ENCODE assay signal across 11 cellular contexts in genomic region chr2:191318037-191318728, GRCh38.
DNase-seq lines count a peak whose midpoint lies in the region; ATAC-seq and TF ChIP-seq lines count a peak whose summit lies in the region.
"Had no signal": no experiment of that assay in that cellular context is flagged by ENCODE, and none has a peak within 500 bp of the region (broad histone marks: within the 10 kb centered on the region; RNA-seq: fewer than 3 reads in every experiment).

No MANE protein-coding gene starts in this region.

- peaks cover 3% of the 10 kb centered on the region for H3F3A ChIP-seq in Loucy (ENCODE audit: low read depth)

- intact Hi-C loops in A673 (cut with micrococcal nuclease; ENCODE audit: unreplicated experiment) (no loop called here), lower lobe of right lung (cut with DNase I) (no loop called here)

- H2AFZ ChIP-seq in Loucy (ENCODE audit: low read length) = no peak overlapping the region

- CTCF ChIA-PET in A673 (lab: Charles Lee) = interaction anchor here (0.6 kb wide), 1 partner anchor 234 kb away, joined by 3 read pairs; no protein-coding TSS in a partner anchor

- peaks cover 9% of the 10 kb centered on the region for H4K20me1 ChIP-seq in Loucy (ENCODE audit: insufficient read depth, low read length, poor library complexity, severe bottlenecking)

- H3K27ac ChIP-seq in A673 (ENCODE audit: low read depth, low read length, poor library complexity, severe bottlenecking) (no peak overlapping the region), lower lobe of right lung (peak overlapping the region; percentile 15)

- H3K4me3 ChIP-seq in A673 (ENCODE audit: low read depth, low read length, poor library complexity, severe bottlenecking) (no peak overlapping the region), Loucy (ENCODE audit: low read length, poor library complexity, severe bottlenecking) (no peak overlapping the region), lower lobe of right lung (no peak overlapping the region)
- H3K4me3 ChIP-seq: lung had no signal

- peaks cover 50% of the 10 kb centered on the region for H3K4me1 ChIP-seq in A673 (ENCODE audit: insufficient read depth, low read length, poor library complexity, severe bottlenecking)
- peaks cover 45% of the 10 kb centered on the region for H3K4me1 ChIP-seq in Loucy (ENCODE audit: insufficient read depth, low read length, poor library complexity, severe bottlenecking)
- H3K4me1 ChIP-seq in lower lobe of right lung = peaks cover 42% of the 10 kb centered on the region

- no peaks in the 10 kb centered on the region for H3K9me2 ChIP-seq in Loucy (replicated peaks; ENCODE audit: low read depth, low read length)

- POLR2A ChIA-PET in A673 (lab: Charles Lee; ENCODE audit: low non-redundant PET) = interaction anchor here (0.5 kb wide), 1 partner anchor 14 kb away, joined by 4 read pairs; no protein-coding TSS in a partner anchor

- no peak overlapping the region for H3K9ac ChIP-seq in Loucy (ENCODE audit: low read depth, low read length, poor library complexity, severe bottlenecking)

- ATAC-seq in lower lobe of right lung = peak; percentile 64 to 68
- ATAC-seq in GM21526 (IDR thresholded peaks at IDR 0.05; ENCODE audit: low FRiP score, unreplicated experiment) = no peak
- no peak for ATAC-seq in GM18511 (IDR thresholded peaks at IDR 0.05; ENCODE audit: unreplicated experiment)

- no peaks in the 10 kb centered on the region for H3K36me3 ChIP-seq in A673 (ENCODE audit: insufficient read depth, low read length, poor library complexity, severe bottlenecking)
- H3K36me3 ChIP-seq in Loucy (ENCODE audit: insufficient read depth, low read length) = no peaks in the 10 kb centered on the region
- H3K36me3 ChIP-seq in lower lobe of right lung = no peaks in the 10 kb centered on the region

- BruUV-seq in A673 (replicated peaks; lab: Mats Ljungman, UMichigan) = no TSS peak

- no peaks in the 10 kb centered on the region for H3K27me3 ChIP-seq in A673 (replicated peaks; ENCODE audit: insufficient read depth, low read depth, low read length, poor library complexity)
- H3K27me3 ChIP-seq in Loucy (ENCODE audit: insufficient read depth, low read length, poor library complexity, severe bottlenecking) = no peaks in the 10 kb centered on the region
- H3K27me3 ChIP-seq in lower lobe of right lung (ENCODE audit: low read depth) = no peaks in the 10 kb centered on the region

- H3K9me3 ChIP-seq in A673 (ENCODE audit: low read depth, low read length, poor library complexity, severe bottlenecking) = peaks cover under 1% of the 10 kb centered on the region
- no peaks in the 10 kb centered on the region for H3K9me3 ChIP-seq in Loucy (ENCODE audit: insufficient read depth, low read depth, low read length)
- H3K9me3 ChIP-seq in lower lobe of right lung = no peaks in the 10 kb centered on the region

- peaks cover 60% of the 10 kb centered on the region; the same call in 1 of the 2 replicates for H3K79me2 ChIP-seq in Loucy (ENCODE audit: insufficient read depth, low read length)

- TF ChIP-seq CTCF in A673 (conservative IDR thresholded peaks at IDR 0.05; ENCODE audit: low read depth, low read length) (no peak), Loucy (conservative IDR thresholded peaks at IDR 0.05; ENCODE audit: low read length) (no peak), lower lobe of right lung (IDR thresholded peaks at IDR 0.05) (no peak)

- H3K4me2 ChIP-seq in Loucy (ENCODE audit: low read depth, low read length, poor library complexity, severe bottlenecking) = peak overlapping the region; percentile 22

- DNase-seq in A673 (ENCODE audit: low spot score) = peak; percentile 25
- peak; percentile 10 to 54 for DNase-seq in dermis microvascular lymphatic vessel endothelial cell (ENCODE audit: low read depth in 2 of 2)
- DNase-seq in lower lobe of right lung = no peak
- DNase-seq in NCI-H2107 treated with DMSO at 0.1 percent for 48 hours (lab: John Stamatoyannopoulos, UW; ENCODE audit: unreplicated experiment) = no peak
- DNase-seq in stimulated activated CD8-positive, alpha-beta memory T cell treated with anti-CD3 and anti-CD28 coated beads, Interleukin-4, amount 100 ng/mL, for 48 hours = no peak
- DNase-seq: activated CD4-positive, alpha-beta T cell treated with anti-CD3 and anti-CD28 coated beads, Interleukin-2, amount 50 U/mL, for 48 hours; CD4-positive, alpha-beta memory T cell had no signal

Comparison
In these comparisons a context has a peak if more than half of its experiments do, and no peak if none do; other contexts are left out.
1. DNase-seq: peak in A673 (single experiment) and dermis microvascular lymphatic vessel endothelial cell (2 of 2); none in lower lobe of right lung (single experiment), NCI-H2107 treated with DMSO at 0.1 percent for 48 hours (single experiment) and stimulated activated CD8-positive, alpha-beta memory T cell treated with anti-CD3 and anti-CD28 coated beads, Interleukin-4, amount 100 ng/mL, for 48 hours (single experiment).
2. ATAC-seq: peak in lower lobe of right lung (2 of 2); none in GM21526 (single experiment) and GM18511 (single experiment).